In the genomic region with DNA sequence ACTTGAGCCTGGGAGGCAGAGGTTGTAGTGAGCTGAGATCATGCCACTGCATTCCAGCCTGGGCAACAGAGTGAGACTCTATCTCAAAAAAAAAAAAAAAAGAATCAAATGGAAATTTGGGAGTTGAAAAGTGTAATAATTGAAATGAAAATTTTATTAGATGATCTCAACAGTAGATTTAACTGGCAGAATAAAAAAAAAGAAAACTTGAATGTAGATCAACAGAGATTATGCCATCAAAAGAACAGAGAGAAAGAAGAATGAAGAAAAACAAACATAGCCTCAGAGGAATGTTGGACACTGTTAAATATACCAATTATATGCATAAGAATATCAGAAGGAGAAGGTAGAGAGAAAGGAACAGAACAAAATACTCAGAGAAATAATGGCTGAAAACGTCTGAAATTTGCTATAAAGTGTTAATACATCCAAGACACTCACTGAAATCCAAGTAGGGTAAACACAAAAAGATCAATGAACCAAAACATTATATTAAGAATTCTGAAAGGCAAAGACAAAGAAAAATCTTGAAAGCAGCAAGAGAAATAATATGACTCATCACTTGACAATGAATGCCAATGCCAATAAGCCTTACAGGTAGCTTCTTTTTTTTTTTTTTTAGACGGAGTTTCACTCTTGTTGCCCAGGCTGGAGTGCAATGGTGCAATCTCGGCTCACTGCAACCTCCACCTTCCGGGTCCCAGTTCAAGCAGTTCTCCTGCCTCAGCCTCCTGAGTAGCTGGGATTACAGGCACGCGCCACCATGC, we compare ENCODE assay signal across 14 cellular contexts.
"Had no signal": no experiment of that assay in that cellular context is flagged by ENCODE, and none has a peak within 500 bp of the region (broad histone marks: within the 10 kb centered on the region; RNA-seq: fewer than 3 reads in every experiment).

No MANE protein-coding gene starts in this region.

- H3K4me3 ChIP-seq: cardiac muscle cell, gastrocnemius medialis, ovary had no signal

- H3K27ac ChIP-seq: cardiac muscle cell, gastrocnemius medialis, ovary, VCaP had no signal

- FAIRE-seq: colon, endothelial cell of umbilical vein, kidney had no signal

- DNase-seq: activated CD4-positive, alpha-beta memory T cell treated with anti-CD3 and anti-CD28 coated beads, Interleukin-2, amount 10 ng/mL, durations not matched to agents 7 days and 5 days; activated CD4-positive, alpha-beta T cell treated with anti-CD3 and anti-CD28 coated beads for 36 hours; activated CD8-positive, alpha-beta memory T cell treated with anti-CD3 and anti-CD28 coated beads, Interleukin-2, amount 50 U/mL, for 48 hours; activated naive CD4-positive, alpha-beta T cell; effector CD4-positive, alpha-beta T cell; gastrocnemius medialis; kidney; ovary; stimulated activated CD4-positive, alpha-beta T cell treated with anti-CD3 and anti-CD28 coated beads, Interleukin-4, amount 100 ng/mL, for 4 hours; T1000 had no signal

- H3K27me3 ChIP-seq: cardiac muscle cell, gastrocnemius medialis, ovary had no signal

- ATAC-seq: activated CD4-positive, alpha-beta T cell treated with anti-CD3 and anti-CD28 coated beads for 36 hours; gastrocnemius medialis had no signal

- H3K36me3 ChIP-seq: cardiac muscle cell, gastrocnemius medialis, ovary had no signal

- H3K4me1 ChIP-seq: gastrocnemius medialis had no signal

- H3K9me3 ChIP-seq: gastrocnemius medialis, ovary had no signal
